Comparison of ENCODE assay signal across 1 cellular context in the genomic region with DNA sequence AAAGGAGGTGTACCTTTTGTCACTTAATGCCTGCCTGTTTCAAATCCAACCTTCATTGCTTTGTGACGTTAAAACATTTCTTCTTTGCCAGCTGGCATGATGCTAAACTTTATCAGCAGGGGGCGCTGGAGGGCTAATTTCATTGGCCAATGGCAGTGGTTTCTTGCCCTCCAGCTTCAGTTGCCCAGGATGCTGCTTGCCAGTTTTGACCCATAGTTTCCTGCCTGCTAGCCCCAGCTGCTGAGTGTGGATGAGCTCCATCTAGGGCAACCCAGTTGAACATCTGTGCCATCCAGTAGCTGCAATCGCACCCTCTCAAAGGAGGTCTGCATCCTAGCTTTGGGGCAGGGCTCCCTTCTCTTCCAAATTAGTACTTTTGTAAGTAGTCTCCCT.
TF ChIP-seq lines count a peak whose summit lies in the region.

No MANE protein-coding gene starts in this region.

TF ChIP-seq in endothelial cell of umbilical vein, 7 proteins besides CTCF, POLR2A, EP300 and RAD21 (continued from another document):
- TF ChIP-seq JUN (IDR thresholded peaks at IDR 0.05; ENCODE audit: borderline replicate concordance, insufficient read depth, insufficient read length, low read depth) = no peak
- TF ChIP-seq, protein P1, sequence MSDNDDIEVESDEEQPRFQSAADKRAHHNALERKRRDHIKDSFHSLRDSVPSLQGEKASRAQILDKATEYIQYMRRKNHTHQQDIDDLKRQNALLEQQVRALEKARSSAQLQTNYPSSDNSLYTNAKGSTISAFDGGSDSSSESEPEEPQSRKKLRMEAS (IDR thresholded peaks at IDR 0.05; ENCODE audit: insufficient read depth, insufficient read length) = no peak
- TF ChIP-seq FOS (IDR thresholded peaks at IDR 0.05; ENCODE audit: borderline replicate concordance, insufficient read depth, low read length) = no peak
- TF ChIP-seq EZH2 (IDR thresholded peaks at IDR 0.05; ENCODE audit: borderline replicate concordance, low read depth, low read length, severe bottlenecking) = no peak
- TF ChIP-seq GATA2 (IDR thresholded peaks at IDR 0.05; ENCODE audit: insufficient read depth, insufficient read length, low read depth, low read length) = no peak
